ENCODE assay signal across 40 cellular contexts in genomic region chr3:167172377-167172776, GRCh38.
"Had no signal": no experiment of that assay in that cellular context is flagged by ENCODE, and none has a peak within 500 bp of the region (broad histone marks: within the 10 kb centered on the region; RNA-seq: fewer than 3 reads in every experiment).

No MANE protein-coding gene starts in this region.

- H3K36me3 Mint-ChIP-seq: activated naive CD4-positive, alpha-beta T cell treated with anti-CD3 and anti-CD28 coated beads, Interleukin-2, amount 10 ng/mL, durations not matched to agents 7 days and 5 days; activated naive CD4-positive, alpha-beta T cell treated with anti-CD3 and anti-CD28 coated beads, Interleukin-2, amount 50 U/mL, for 24 hours; activated naive CD8-positive, alpha-beta T cell; activated naive CD8-positive, alpha-beta T cell treated with anti-CD3 and anti-CD28 coated beads, Interleukin-2, amount 10 ng/mL, durations not matched to agents 7 days and 5 days; brain had no signal

- H3K27ac ChIP-seq: adrenal gland, ascending aorta, body of pancreas, brain microvascular endothelial cell, breast epithelium, cardiac muscle cell had no signal

- H3K4me1 Mint-ChIP-seq: activated naive CD4-positive, alpha-beta T cell treated with anti-CD3 and anti-CD28 coated beads, Interleukin-2, amount 10 ng/mL, durations not matched to agents 7 days and 5 days; activated naive CD4-positive, alpha-beta T cell treated with anti-CD3 and anti-CD28 coated beads, Interleukin-2, amount 50 U/mL, for 24 hours; activated naive CD8-positive, alpha-beta T cell treated with anti-CD3 and anti-CD28 coated beads, Interleukin-2, amount 10 ng/mL, durations not matched to agents 7 days and 5 days; activated naive CD8-positive, alpha-beta T cell treated with anti-CD3 and anti-CD28 coated beads, Interleukin-2, amount 50 U/mL, for 24 hours; activated T-helper 17 cell treated with anti-CD3 and anti-CD28 coated beads, Interleukin-2, amount 50 U/mL, for 72 hours; central memory CD8-positive, alpha-beta T cell had no signal

- H3K9me3 ChIP-seq: adrenal gland, ascending aorta had no signal

- ATAC-seq: activated naive CD4-positive, alpha-beta T cell treated with anti-CD3 and anti-CD28 coated beads, Interleukin-2, amount 50 U/mL, for 72 hours; activated naive CD8-positive, alpha-beta T cell treated with anti-CD3 and anti-CD28 coated beads, Interleukin-2, amount 50 U/mL, for 24 hours; activated T-cell treated with anti-CD3 and anti-CD28 coated beads, Interleukin-2, amount 50 U/mL, for 4 hours; activated T-cell treated with anti-CD3 and anti-CD28 coated beads, Interleukin-2, amount 50 U/mL, for 72 hours; activated T-helper 17 cell treated with anti-CD3 and anti-CD28 coated beads, Interleukin-2, amount 50 U/mL, for 72 hours; body of pancreas had no signal

- H3K27ac Mint-ChIP-seq: activated naive CD4-positive, alpha-beta T cell treated with anti-CD3 and anti-CD28 coated beads for 36 hours; activated naive CD4-positive, alpha-beta T cell treated with anti-CD3 and anti-CD28 coated beads, Interleukin-2, amount 10 ng/mL, durations not matched to agents 7 days and 5 days; activated naive CD4-positive, alpha-beta T cell treated with anti-CD3 and anti-CD28 coated beads, Interleukin-2, amount 50 U/mL, for 24 hours; activated naive CD4-positive, alpha-beta T cell treated with anti-CD3 and anti-CD28 coated beads, Interleukin-2, amount 50 U/mL, for 72 hours; activated naive CD8-positive, alpha-beta T cell; activated naive CD8-positive, alpha-beta T cell treated with anti-CD3 and anti-CD28 coated beads, Interleukin-2, amount 10 ng/mL, durations not matched to agents 7 days and 5 days; activated naive CD8-positive, alpha-beta T cell treated with anti-CD3 and anti-CD28 coated beads, Interleukin-2, amount 50 U/mL, for 24 hours; activated T-cell treated with anti-CD3 and anti-CD28 coated beads, Interleukin-2, amount 50 U/mL, for 24 hours; activated T-cell treated with anti-CD3 and anti-CD28 coated beads, Interleukin-2, amount 50 U/mL, for 72 hours; activated T-helper 1 cell treated with anti-CD3 and anti-CD28 coated beads, Interleukin-12 subunit alpha, Interleukin-12 subunit beta, Interleukin-2, Interleukin-4 antibody, amounts not matched to agents 30 ng/mL and 10 ng/mL and 1 ng/mL, durations not matched to agents 14 hours and 24 hours and 36 hours; activated T-helper 17 cell treated with anti-CD3 and anti-CD28 coated beads, Interleukin-2, amount 50 U/mL, for 72 hours; activated T-helper 2 cell treated with anti-CD3 and anti-CD28 coated beads, Interferon-gamma antibody, Interleukin-2, Interleukin-4, amounts not matched to agents 10 μg/mL and 5 μg/mL and 100 μg/mL, durations not matched to agents 14 hours and 24 hours and 36 hours; brain had no signal

- H3K4me1 ChIP-seq: adrenal gland, ascending aorta, breast epithelium had no signal

- H3K4me3 ChIP-seq: adrenal gland, ascending aorta, body of pancreas, breast epithelium, cardiac muscle cell had no signal

- H3K27me3 ChIP-seq: adrenal gland, ascending aorta, body of pancreas, brain microvascular endothelial cell, breast epithelium, cardiac muscle cell had no signal

- H3K4me3 Mint-ChIP-seq: activated naive CD4-positive, alpha-beta T cell treated with anti-CD3 and anti-CD28 coated beads for 36 hours; activated naive CD4-positive, alpha-beta T cell treated with anti-CD3 and anti-CD28 coated beads, Interleukin-2, amount 10 ng/mL, durations not matched to agents 7 days and 5 days; activated naive CD4-positive, alpha-beta T cell treated with anti-CD3 and anti-CD28 coated beads, Interleukin-2, amount 50 U/mL, for 24 hours; activated naive CD8-positive, alpha-beta T cell; activated naive CD8-positive, alpha-beta T cell treated with anti-CD3 and anti-CD28 coated beads, Interleukin-2, amount 10 ng/mL, durations not matched to agents 7 days and 5 days; activated naive CD8-positive, alpha-beta T cell treated with anti-CD3 and anti-CD28 coated beads, Interleukin-2, amount 50 U/mL, for 24 hours; activated T-cell treated with anti-CD3 and anti-CD28 coated beads, Interleukin-2, amount 50 U/mL, for 24 hours; activated T-cell treated with anti-CD3 and anti-CD28 coated beads, Interleukin-2, amount 50 U/mL, for 4 hours; activated T-cell treated with anti-CD3 and anti-CD28 coated beads, Interleukin-2, amount 50 U/mL, for 72 hours; activated T-helper 1 cell treated with anti-CD3 and anti-CD28 coated beads, Interleukin-12 subunit alpha, Interleukin-12 subunit beta, Interleukin-2, Interleukin-4 antibody, amounts not matched to agents 30 ng/mL and 10 ng/mL and 1 ng/mL, durations not matched to agents 14 hours and 24 hours and 36 hours; activated T-helper 17 cell treated with anti-CD3 and anti-CD28 coated beads, Interleukin-2, amount 50 U/mL, for 72 hours; brain; central memory CD8-positive, alpha-beta T cell had no signal

- FAIRE-seq: astrocyte, bronchial epithelial cell had no signal

- DNase-seq: activated effector memory CD4-positive, alpha-beta T cell treated with anti-CD3 and anti-CD28 coated beads, Interleukin-2, amount 50 U/mL, for 16 hours; activated effector memory CD4-positive, alpha-beta T cell treated with Interleukin-2 at 50 U/mL for 16 hours; activated gamma-delta T cell; activated gamma-delta T cell treated with Interleukin-2 at 50 U/mL for 16 hours; activated naive CD4-positive, alpha-beta T cell; activated naive CD4-positive, alpha-beta T cell treated with anti-CD3 and anti-CD28 coated beads for 36 hours; activated naive CD4-positive, alpha-beta T cell treated with anti-CD3 and anti-CD28 coated beads, Interleukin-2, amount 10 ng/mL, durations not matched to agents 7 days and 5 days; activated naive CD4-positive, alpha-beta T cell treated with anti-CD3 and anti-CD28 coated beads, Interleukin-2, amount 50 U/mL, for 16 hours; activated naive CD4-positive, alpha-beta T cell treated with Interleukin-2 at 50 U/mL for 16 hours; activated naive CD8-positive, alpha-beta T cell treated with anti-CD3 and anti-CD28 coated beads, Interleukin-2, amount 10 ng/mL, durations not matched to agents 7 days and 5 days; activated naive CD8-positive, alpha-beta T cell treated with anti-CD3 and anti-CD28 coated beads, Interleukin-2, amount 50 U/mL, for 24 hours; activated T-cell treated with anti-CD3 and anti-CD28 coated beads for 4 hours; activated T-cell treated with anti-CD3 and anti-CD28 coated beads, Interleukin-2, amount 50 U/mL, for 1 hour; activated T-cell treated with anti-CD3 and anti-CD28 coated beads, Interleukin-2, amount 50 U/mL, for 24 hours; activated T-cell treated with anti-CD3 and anti-CD28 coated beads, Interleukin-2, amount 50 U/mL, for 4 hours; activated T-cell treated with anti-CD3 and anti-CD28 coated beads, Interleukin-2, amount 50 U/mL, for 48 hours; activated T-cell treated with anti-CD3 and anti-CD28 coated beads, Interleukin-2, amount 50 U/mL, for 72 hours; adrenal gland; amniotic stem cell; amygdala; anterior cingulate cortex; aorta; body of pancreas; brain microvascular endothelial cell; caudate nucleus; central memory CD4-positive, alpha-beta T cell; cerebellar nuclear complex had no signal

- H3K36me3 ChIP-seq: adrenal gland, ascending aorta, brain microvascular endothelial cell, breast epithelium, cardiac muscle cell had no signal

- H3K27me3 Mint-ChIP-seq: activated naive CD4-positive, alpha-beta T cell treated with anti-CD3 and anti-CD28 coated beads, Interleukin-2, amount 10 ng/mL, durations not matched to agents 7 days and 5 days; activated naive CD4-positive, alpha-beta T cell treated with anti-CD3 and anti-CD28 coated beads, Interleukin-2, amount 50 U/mL, for 24 hours; activated naive CD8-positive, alpha-beta T cell; activated naive CD8-positive, alpha-beta T cell treated with anti-CD3 and anti-CD28 coated beads, Interleukin-2, amount 10 ng/mL, durations not matched to agents 7 days and 5 days; activated naive CD8-positive, alpha-beta T cell treated with anti-CD3 and anti-CD28 coated beads, Interleukin-2, amount 50 U/mL, for 24 hours; activated T-cell treated with anti-CD3 and anti-CD28 coated beads, Interleukin-2, amount 50 U/mL, for 24 hours; activated T-helper 17 cell treated with anti-CD3 and anti-CD28 coated beads, Interleukin-2, amount 50 U/mL, for 72 hours; brain; central memory CD8-positive, alpha-beta T cell had no signal
